ENCODE assay signal across 8 cellular contexts in genomic region chr18:50203801-50204604, GRCh38. TPM values are rescaled to one million over a fixed set of nuclear protein-coding genes. Genes with fewer than 3 reads are reported as not detected.
A peak's percentile ranks its signal among the peaks of the same experiment; 100 is the strongest.
DNase-seq lines count a peak whose midpoint lies in the region; ATAC-seq and TF ChIP-seq lines count a peak whose summit lies in the region.

No MANE protein-coding gene starts in this region.

- H4K8ac ChIP-seq in trophoblast cell (ENCODE audit: low read depth, low read length): no peak overlapping the region

- no peaks in the 10 kb centered on the region for H3K9me3 ChIP-seq in SU-DHL-6 (ENCODE audit: insufficient read depth, low read length)
- no peaks in the 10 kb centered on the region for H3K9me3 ChIP-seq in trophoblast cell (ENCODE audit: insufficient read depth, low read depth, low read length)

- H3K27me3 ChIP-seq in SU-DHL-6 (ENCODE audit: low read length) (no peaks in the 10 kb centered on the region), foreskin keratinocyte (peaks cover 56% of the 10 kb centered on the region), trophoblast cell (ENCODE audit: insufficient read depth, low read length) (no peaks in the 10 kb centered on the region)

- no peak overlapping the region for H3K18ac ChIP-seq in trophoblast cell (ENCODE audit: low read length)

- H3K23ac ChIP-seq in trophoblast cell (ENCODE audit: low read length): no peak overlapping the region

- no peaks in the 10 kb centered on the region for H4K20me1 ChIP-seq in SU-DHL-6 (ENCODE audit: low read depth, low read length)

- no CpG with 5 or more reads among the region's 24 CpGs for whole genome bisulfite sequencing in trophoblast cell (ENCODE audit: extremely low coverage, insufficient coverage, insufficient read length)

- H3K4me3 ChIP-seq in NB4 (ENCODE audit: low read depth, low read length) (no peak overlapping the region), SU-DHL-6 (ENCODE audit: insufficient read depth, low read length, poor library complexity, severe bottlenecking) (no peak overlapping the region), trophoblast cell (ENCODE audit: low read depth, low read length) (no peak overlapping the region)

- no peak overlapping the region for H2BK5ac ChIP-seq in trophoblast cell (ENCODE audit: low read depth, low read length, poor library complexity)

- no peak overlapping the region for H2AK5ac ChIP-seq in trophoblast cell (ENCODE audit: low read length)

- DNase-seq in NOMO-1 treated with DMSO at 0.1 percent for 48 hours (lab: John Stamatoyannopoulos, UW; ENCODE audit: unreplicated experiment) (peak; percentile 26), NOMO-1 treated with dmso at 0.1 percent for 144 hours (lab: John Stamatoyannopoulos, UW; ENCODE audit: unreplicated experiment) (no peak), NB4 (ENCODE audit: low read depth) (peak; percentile 43), foreskin keratinocyte (peak in 1 of 2 donors; percentile 27), trophoblast cell (peak; percentile 19 to 77)

- H2AFZ ChIP-seq in SU-DHL-6 (ENCODE audit: low read depth, low read length, severe bottlenecking) (no peak overlapping the region), trophoblast cell (ENCODE audit: insufficient read depth, low read length, poor library complexity) (no peak overlapping the region)

- no peak overlapping the region for H2BK120ac ChIP-seq in trophoblast cell (ENCODE audit: insufficient read depth, low read length, poor library complexity)

- ATAC-seq in foreskin keratinocyte (peak; percentile 71), HG03280 (IDR thresholded peaks at IDR 0.05; ENCODE audit: unreplicated experiment) (no peak), GM19463 (IDR thresholded peaks at IDR 0.05; ENCODE audit: unreplicated experiment) (no peak)

- no peak overlapping the region for H4K12ac ChIP-seq in trophoblast cell (ENCODE audit: low read depth, low read length)

- H3K79me2 ChIP-seq in SU-DHL-6 (ENCODE audit: insufficient read depth, low read length): no peaks in the 10 kb centered on the region
- H3K79me2 ChIP-seq in trophoblast cell (ENCODE audit: control insufficient read depth, insufficient read depth, low read length, poor library complexity): no peaks in the 10 kb centered on the region

- no peak overlapping the region for H3K4ac ChIP-seq in trophoblast cell (ENCODE audit: low read depth, low read length)

- no peaks in the 10 kb centered on the region for H3K9me2 ChIP-seq in SU-DHL-6 (replicated peaks; ENCODE audit: insufficient read depth, low read length)

- H2BK12ac ChIP-seq in trophoblast cell (ENCODE audit: low read length): no peak overlapping the region

- H3K36me3 ChIP-seq in SU-DHL-6 (ENCODE audit: low read length) (no peaks in the 10 kb centered on the region), trophoblast cell (ENCODE audit: control insufficient read depth in 1 of 2, insufficient read depth in 2 of 2, low read length in 2 of 2) (no peaks in the 10 kb centered on the region)

- H3K14ac ChIP-seq in trophoblast cell (ENCODE audit: low read length): no peak overlapping the region

- no peaks in the 10 kb centered on the region for H3F3A ChIP-seq in SU-DHL-6 (ENCODE audit: insufficient read depth)

- no peak for TF ChIP-seq POLR2A in NB4 (IDR thresholded peaks at IDR 0.05; ENCODE audit: extremely low read depth, insufficient read length)

- no peak overlapping the region for H4K91ac ChIP-seq in trophoblast cell (ENCODE audit: low read depth, low read length)

- H3K79me1 ChIP-seq in trophoblast cell (ENCODE audit: low read length): no peaks in the 10 kb centered on the region

- H3K27ac ChIP-seq in SU-DHL-6 (ENCODE audit: low read depth, low read length): no peak overlapping the region
- no peak overlapping the region for H3K27ac ChIP-seq in foreskin keratinocyte
- no peak overlapping the region for H3K27ac ChIP-seq in trophoblast cell (ENCODE audit: low read depth, low read length)

- no peak overlapping the region for H3K4me2 ChIP-seq in SU-DHL-6 (ENCODE audit: low read depth, low read length, poor library complexity, severe bottlenecking)
- H3K4me2 ChIP-seq in trophoblast cell (ENCODE audit: low read length): peak overlapping the region; percentile 47

- H3K4me1 ChIP-seq in foreskin keratinocyte: no peaks in the 10 kb centered on the region
- no peaks in the 10 kb centered on the region for H3K4me1 ChIP-seq in trophoblast cell (ENCODE audit: control insufficient read depth in 1 of 2, insufficient read depth in 2 of 2, low read length in 2 of 2)

- H3K9ac ChIP-seq in SU-DHL-6 (ENCODE audit: low read length) (no peak overlapping the region), trophoblast cell (ENCODE audit: low read length) (no peak overlapping the region)

- TF ChIP-seq CTCF in NB4 (IDR thresholded peaks at IDR 0.05; ENCODE audit: low read depth, low read length) (peak; percentile 51), SU-DHL-6 (IDR thresholded peaks at IDR 0.05; ENCODE audit: insufficient read depth, low read length, poor library complexity, severe bottlenecking) (peak; percentile 47), foreskin keratinocyte (conservative IDR thresholded peaks at IDR 0.05) (peak; percentile 83)

RNA-seq across cellular contexts. Expression of gene MYO5B, which starts 9.1 kb away (rescaled TPM):
- total RNA-seq in foreskin keratinocyte: 6.8 and 8.4 TPM in 2 replicates
- 4.7 and 5.3 TPM in 2 replicates for polyA plus RNA-seq in foreskin keratinocyte
- 21.9 TPM in 2 replicates for polyA plus RNA-seq in trophoblast cell (2013)
